Comparison of ENCODE assay signal across 1 cellular context in the genomic region with DNA sequence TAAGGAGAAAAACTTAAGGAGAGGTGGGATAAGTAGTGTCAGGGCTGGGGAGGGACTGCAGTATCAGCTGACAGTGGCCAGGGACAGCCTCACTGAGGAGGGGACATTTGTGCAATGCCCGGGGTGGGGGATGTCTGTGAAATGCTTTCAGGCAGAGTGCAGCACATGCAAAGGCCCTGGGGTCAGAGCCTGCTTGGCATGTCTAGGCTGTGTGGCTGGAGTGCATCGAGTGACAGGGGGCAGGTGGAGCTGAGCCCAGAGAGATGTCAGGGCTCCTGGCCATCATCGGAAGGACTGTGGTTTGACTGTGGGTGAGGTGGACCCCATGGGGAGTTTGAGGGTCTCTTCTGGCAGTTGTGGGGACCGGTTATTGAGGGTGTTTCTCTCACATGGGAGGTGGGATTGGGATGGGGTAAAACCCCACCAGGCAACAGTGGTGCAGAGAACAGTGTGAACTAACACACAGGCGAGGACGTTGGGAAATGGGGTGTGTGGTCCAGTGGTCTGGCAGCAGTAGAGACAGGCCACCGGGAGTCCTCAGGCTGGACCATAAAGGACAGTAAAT.
TF ChIP-seq lines count a peak whose summit lies in the region.

No MANE protein-coding gene starts in this region.

TF ChIP-seq in IMR-90, 13 proteins besides CTCF, POLR2A, EP300 and RAD21 (continued from another document):
- TF ChIP-seq, protein P1, sequence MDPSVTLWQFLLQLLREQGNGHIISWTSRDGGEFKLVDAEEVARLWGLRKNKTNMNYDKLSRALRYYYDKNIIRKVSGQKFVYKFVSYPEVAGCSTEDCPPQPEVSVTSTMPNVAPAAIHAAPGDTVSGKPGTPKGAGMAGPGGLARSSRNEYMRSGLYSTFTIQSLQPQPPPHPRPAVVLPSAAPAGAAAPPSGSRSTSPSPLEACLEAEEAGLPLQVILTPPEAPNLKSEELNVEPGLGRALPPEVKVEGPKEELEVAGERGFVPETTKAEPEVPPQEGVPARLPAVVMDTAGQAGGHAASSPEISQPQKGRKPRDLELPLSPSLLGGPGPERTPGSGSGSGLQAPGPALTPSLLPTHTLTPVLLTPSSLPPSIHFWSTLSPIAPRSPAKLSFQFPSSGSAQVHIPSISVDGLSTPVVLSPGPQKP (IDR thresholded peaks at IDR 0.05; ENCODE audit: borderline replicate concordance, low read depth, low read length), result no peak
- TF ChIP-seq RFX5 (IDR thresholded peaks at IDR 0.05; ENCODE audit: low read depth, low read length), result no peak
